Comparison of ENCODE assay signal across 8 cellular contexts in the genomic region with DNA sequence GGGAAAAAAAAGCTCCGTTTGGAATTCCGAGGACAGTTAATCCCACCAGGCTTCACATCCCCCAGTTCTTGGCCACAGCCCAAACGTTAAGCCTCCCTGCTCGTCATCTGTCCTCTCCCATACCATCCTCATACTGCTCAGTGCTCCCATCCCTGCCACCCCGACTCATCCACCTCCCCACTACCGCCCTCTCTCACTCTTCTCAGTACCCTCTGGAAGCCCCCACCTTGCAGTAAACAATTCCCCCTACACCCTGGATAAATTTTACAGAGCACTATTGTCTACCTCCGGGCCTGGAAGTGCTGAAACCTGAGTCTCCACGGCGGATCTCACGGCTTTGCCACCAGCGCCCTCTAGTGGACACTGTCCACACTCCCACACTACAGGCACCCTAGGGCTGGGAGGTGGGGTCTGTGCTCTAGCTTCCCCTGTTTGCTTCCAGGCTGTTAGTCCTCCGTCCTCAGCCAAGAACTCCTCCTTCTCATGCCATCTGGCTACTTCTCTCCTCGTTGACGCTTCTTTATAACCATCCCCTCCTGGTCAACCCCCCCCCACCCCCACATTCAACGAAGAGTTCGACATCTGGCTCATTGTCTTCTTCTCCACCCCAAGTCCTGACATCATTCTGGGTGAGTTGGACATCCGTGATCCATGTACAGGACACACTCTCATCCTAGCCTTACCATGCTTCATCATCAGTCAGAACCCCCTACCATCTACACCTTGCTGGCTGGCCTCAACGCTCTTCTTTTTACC. TPM values are rescaled to one million over a fixed set of nuclear protein-coding genes. Genes with fewer than 3 reads are reported as not detected.
DNase-seq lines count a peak whose midpoint lies in the region; ATAC-seq and TF ChIP-seq lines count a peak whose summit lies in the region.

No MANE protein-coding gene starts in this region.

- peak; percentile 61 for DNase-seq in 8988T
- peak; percentile 80 for DNase-seq in NCI-H2227 treated with DMSO at 0.1 percent for 48 hours (lab: John Stamatoyannopoulos, UW)
- peak; percentile 73 for DNase-seq in activated CD4-positive, CD25-positive, alpha-beta regulatory T cell treated with anti-CD3 and anti-CD28 coated beads, Interleukin-2, amount 50 U/mL, for 72 hours
- DNase-seq in cerebellum (ENCODE audit: low spot score), result peak; percentile 27
- DNase-seq in left lobe of liver (ENCODE audit: low spot score), result peak; percentile 55
- DNase-seq in stimulated activated CD4-positive, alpha-beta T cell treated with anti-CD3 and anti-CD28 coated beads, Interleukin-4, amount 100 ng/mL, for 4 hours, result peak; percentile 32 to 56

- no peak for TF ChIP-seq POLR2A in GM18505 (IDR thresholded peaks at IDR 0.05; ENCODE audit: borderline replicate concordance, extremely low read depth, insufficient read depth, insufficient read length)

- ATAC-seq in GM18505 (IDR thresholded peaks at IDR 0.05; ENCODE audit: unreplicated experiment) (peak; percentile 54), HG03039 (IDR thresholded peaks at IDR 0.05; ENCODE audit: unreplicated experiment) (peak; percentile 61), left lobe of liver (peak; percentile 97)

RNA-seq across cellular contexts. Expression of gene RTL9, which starts 54.5 kb away (rescaled TPM):
- total RNA-seq in cerebellum (0.82 TPM), left lobe of liver (0.08 TPM)

Comparison
In these comparisons a context has a peak if more than half of its experiments do, and no peak if none do; other contexts are left out.
1. Peak in every context shown above with its lines: DNase-seq and ATAC-seq.
2. DNase-seq: peak in every context shown above with its lines; median percentile 80 in NCI-H2227 treated with DMSO at 0.1 percent for 48 hours; 73 in activated CD4-positive, CD25-positive, alpha-beta regulatory T cell treated with anti-CD3 and anti-CD28 coated beads, Interleukin-2, amount 50 U/mL, for 72 hours; 61 in 8988T; 55 in left lobe of liver; 44 in stimulated activated CD4-positive, alpha-beta T cell treated with anti-CD3 and anti-CD28 coated beads, Interleukin-4, amount 100 ng/mL, for 4 hours; 27 in cerebellum.